Comparison of ENCODE assay signal across 8 cellular contexts in genomic region chr2:105329197-105329554, GRCh38. TPM values are rescaled to one million over a fixed set of nuclear protein-coding genes. Genes with fewer than 3 reads are reported as not detected.
A peak's percentile ranks its signal among the peaks of the same experiment; 100 is the strongest.
DNase-seq lines count a peak whose midpoint lies in the region; ATAC-seq and TF ChIP-seq lines count a peak whose summit lies in the region.

No MANE protein-coding gene starts in this region.

- H3K36me3 ChIP-seq in esophagus squamous epithelium (peaks cover 0 to 16% (median 0%) of the 10 kb centered on the region in 3 donors), neuronal stem cell (replicated peaks in 1 of 2; ENCODE audit: control insufficient read depth in 2 of 2, insufficient read depth in 2 of 2, low read length in 2 of 2) (peaks cover 0 to 8% of the 10 kb centered on the region in 2 donors)

- H3K27ac ChIP-seq in esophagus squamous epithelium (peak overlapping the region; percentile 81 to 95 (median 94)), neuronal stem cell (replicated peaks; ENCODE audit: low read length) (no peak overlapping the region)

- no peaks in the 10 kb centered on the region for H3K27me3 ChIP-seq in esophagus squamous epithelium
- no peaks in the 10 kb centered on the region for H3K27me3 ChIP-seq in neuronal stem cell (ENCODE audit: control insufficient read depth in 3 of 3, insufficient read depth in 3 of 3, low read depth in 1 of 3, low read length in 3 of 3)

- H2BK12ac ChIP-seq in neuronal stem cell (ENCODE audit: low read length) = peak overlapping the region; percentile 49

- H2BK5ac ChIP-seq in neuronal stem cell (ENCODE audit: low read length) = no peak overlapping the region

- H3K9ac ChIP-seq in neuronal stem cell (ENCODE audit: low read depth, low read length, poor library complexity) = peak overlapping the region; percentile 95

- WGBS in esophagus squamous epithelium, 2 donors = 0% methylated on average over 4 to 10 of the region's 17 CpGs
- no CpG with 5 or more reads among the region's 17 CpGs for WGBS in neuronal stem cell (ENCODE audit: extremely low coverage in 2 of 2, insufficient read length in 2 of 2, insufficient replicate concordance in 1 of 2), 2 donors

- H3K14ac ChIP-seq in neuronal stem cell (ENCODE audit: low read length) = peak overlapping the region; percentile 47

- H2AK5ac ChIP-seq in neuronal stem cell (ENCODE audit: low read depth, low read length) = peak overlapping the region; percentile 56

- peak; percentile 20 for ATAC-seq in HG02571 (IDR thresholded peaks at IDR 0.05; ENCODE audit: unreplicated experiment)

- DNase-seq in COLO668 (lab: John Stamatoyannopoulos, UW; ENCODE audit: unreplicated experiment) = peak; percentile 65
- DNase-seq in esophagus squamous epithelium (lab: John Stamatoyannopoulos, UW) = no peak
- no peak for DNase-seq in neuronal stem cell (ENCODE audit: low spot score)
- DNase-seq in NCI-H2196 treated with DMSO at 0.1 percent for 48 hours (lab: John Stamatoyannopoulos, UW; ENCODE audit: unreplicated experiment) = no peak
- DNase-seq in HT-29 (ENCODE audit: low spot score) = no peak
- DNase-seq in T-helper 9 cell = no peak

- H4K91ac ChIP-seq in neuronal stem cell (ENCODE audit: low read depth, low read length, poor library complexity) = no peak overlapping the region

- H2AFZ ChIP-seq in neuronal stem cell (ENCODE audit: low read length) = peak overlapping the region; percentile 70

- H3K4me1 ChIP-seq in esophagus squamous epithelium = peaks cover 14 to 50% (median 15%) of the 10 kb centered on the region in 3 donors
- peaks cover 4 to 19% of the 10 kb centered on the region in 2 donors for H3K4me1 ChIP-seq in neuronal stem cell (ENCODE audit: control insufficient read depth in 2 of 2, insufficient read depth in 1 of 2, low read depth in 1 of 2, low read length in 2 of 2)

- peak overlapping the region; percentile 87 for H3K18ac ChIP-seq in neuronal stem cell (ENCODE audit: low read length)

- TF ChIP-seq CTCF in WI38 (IDR thresholded peaks at IDR 0.05; ENCODE audit: low read depth, low read length) (no peak), esophagus squamous epithelium (IDR thresholded peaks at IDR 0.05) (no peak)

- TF ChIP-seq POLR2A in esophagus squamous epithelium (IDR thresholded peaks at IDR 0.05) = no peak

- H2BK15ac ChIP-seq in neuronal stem cell (ENCODE audit: low read length) = peak overlapping the region; percentile 47

- H3K79me1 ChIP-seq in neuronal stem cell (ENCODE audit: low read depth, low read length) = peaks cover 11% of the 10 kb centered on the region

- peak overlapping the region; percentile 79 for H3K4ac ChIP-seq in neuronal stem cell (ENCODE audit: low read length)

- H4K8ac ChIP-seq in neuronal stem cell (ENCODE audit: low read depth, low read length) = peak overlapping the region; percentile 76

- H3K4me3 ChIP-seq in WI38 (ENCODE audit: low read depth, low read length) = peak overlapping the region; percentile 74
- peak overlapping the region; percentile 63 to 86 (median 79) for H3K4me3 ChIP-seq in esophagus squamous epithelium
- H3K4me3 ChIP-seq in neuronal stem cell (ENCODE audit: low read length in 2 of 2) = peak overlapping the region; percentile 57 to 77

- H3K9me3 ChIP-seq in esophagus squamous epithelium (no peaks in the 10 kb centered on the region), neuronal stem cell (replicated peaks in 1 of 2; ENCODE audit: control insufficient read depth in 2 of 2, insufficient read depth in 1 of 2, low read depth in 1 of 2, low read length in 2 of 2) (no peaks in the 10 kb centered on the region)

- H3K4me2 ChIP-seq in neuronal stem cell (ENCODE audit: insufficient read depth, low read length, poor library complexity, severe bottlenecking) = peak overlapping the region; percentile 94

- intact Hi-C loops in esophagus squamous epithelium (cut with DNase I) = no loop called here

- H3K23ac ChIP-seq in neuronal stem cell (ENCODE audit: low read depth, low read length, poor library complexity) = peak overlapping the region; percentile 75

- H2BK120ac ChIP-seq in neuronal stem cell (ENCODE audit: low read depth, low read length) = peak overlapping the region; percentile 51

RNA-seq across cellular contexts. Expression of gene TGFBRAP1, which starts 0.4 kb away (rescaled TPM):
- 10 to 100 TPM; 11.7 to 24.6 (median 15.6) TPM for total RNA-seq in esophagus squamous epithelium
- polyA plus RNA-seq in neuronal stem cell (2013, experiment 1 of 2) = 10.0 TPM
- 9.5 TPM for polyA plus RNA-seq in neuronal stem cell (2013, experiment 2 of 2)
- total RNA-seq in HT-29 (2014; rRNA removed; shearing (Covaris generic)) = 35.0 and 35.8 TPM in 2 replicates

RNA-seq across cellular contexts. Expression of gene C2orf49, which starts 8.2 kb away (rescaled TPM):
- 10 to 100 TPM in 3 of 4 donors, 1 to 10 TPM in 1; 9.3 to 19.8 (median 12.4) TPM for total RNA-seq in esophagus squamous epithelium
- polyA plus RNA-seq in neuronal stem cell (2013, experiment 1 of 2) = 24.1 TPM
- polyA plus RNA-seq in neuronal stem cell (2013, experiment 2 of 2) = 24.0 TPM
- total RNA-seq in HT-29 (2014; rRNA removed; shearing (Covaris generic)) = 6.7 and 7.7 TPM in 2 replicates
